Comparison of ENCODE assay signal across 15 cellular contexts in genomic region chr1:24878775-24879742, GRCh38. TPM values are rescaled to one million over a fixed set of nuclear protein-coding genes. Genes with fewer than 3 reads are reported as not detected.
A peak's percentile ranks its signal among the peaks of the same experiment; 100 is the strongest.
DNase-seq lines count a peak whose midpoint lies in the region; ATAC-seq and TF ChIP-seq lines count a peak whose summit lies in the region.
"Had no signal": no experiment of that assay in that cellular context is flagged by ENCODE, and none has a peak within 500 bp of the region (broad histone marks: within the 10 kb centered on the region; RNA-seq: fewer than 3 reads in every experiment).

No MANE protein-coding gene starts in this region.

- H3K27ac ChIP-seq in SK-N-SH (ENCODE audit: low read depth in 2 of 2, low read length in 1 of 2) (peak overlapping the region in 1 of 2 experiments; percentile 42; a peak in 1 of 4 replicates), tibial nerve (no peak overlapping the region)
- H3K27ac ChIP-seq: foreskin keratinocyte, SJSA1 had no signal

- H3K36me3 ChIP-seq in SK-N-SH (replicated peaks in 1 of 2; ENCODE audit: control insufficient read depth in 1 of 2, insufficient read depth in 2 of 2, low read length in 1 of 2) (no peaks in the 10 kb centered on the region), tibial nerve (no peaks in the 10 kb centered on the region)
- H3K36me3 ChIP-seq: HAP-1, SJSA1 had no signal

- no peaks in the 10 kb centered on the region for H4K20me1 ChIP-seq in SK-N-SH (ENCODE audit: insufficient read depth)

- POLR2A ChIA-PET in SK-N-SH (lab: Yijun Ruan, JAX): no interaction called here

- TF ChIP-seq POLR2A in tibial nerve (IDR thresholded peaks at IDR 0.05): no peak

- H3F3A ChIP-seq in SK-N-SH (replicated peaks; ENCODE audit: insufficient read depth): no peaks in the 10 kb centered on the region

- H3K9me3 ChIP-seq in SK-N-SH (peaks cover 12% of the 10 kb centered on the region), tibial nerve (peaks cover 0 to 15% (median 0%) of the 10 kb centered on the region in 4 donors)
- H3K9me3 ChIP-seq: HAP-1, SJSA1 had no signal

- H3K27me3 ChIP-seq in SK-N-SH (ENCODE audit: insufficient read depth): no peaks in the 10 kb centered on the region
- peaks cover 0 to 10% of the 10 kb centered on the region in 2 donors for H3K27me3 ChIP-seq in tibial nerve

- H3K79me2 ChIP-seq in SK-N-SH (ENCODE audit: insufficient read depth): no peaks in the 10 kb centered on the region

- H3K4me2 ChIP-seq in SK-N-SH: peak overlapping the region; percentile 22; the same call in 1 of the 2 replicates
- H3K4me2 ChIP-seq: smooth muscle cell had no signal

- no peak for TF ChIP-seq RAD21 in SK-N-SH (IDR thresholded peaks at IDR 0.05; ENCODE audit: low read length)

- no peak for ATAC-seq in activated CD4-positive, CD25-positive, alpha-beta regulatory T cell treated with anti-CD3 and anti-CD28 coated beads, Interleukin-2, amount 50 U/mL, for 24 hours
- ATAC-seq: foreskin keratinocyte had no signal

- no peaks in the 10 kb centered on the region for H3K9me2 ChIP-seq in SK-N-SH

- TF ChIP-seq EP300 in SK-N-SH (IDR thresholded peaks at IDR 0.05; ENCODE audit: borderline replicate concordance in 1 of 2, low read depth in 1 of 2, low read length in 1 of 2) (0 out of 4 replicates have a peak, but pooled peaks of 1 of the 2 experiments have one; percentile 15), tibial nerve (IDR thresholded peaks at IDR 0.05) (no peak)

- no peak overlapping the region for H3K9ac ChIP-seq in SK-N-SH

- WGBS in SK-N-SH (ENCODE audit: low lambda C conversion rate): 61% methylated on average over 7 of the region's 7 CpGs
- WGBS in tibial nerve, 2 donors: 76 to 77% methylated on average over 7 of the region's 7 CpGs

- DNase-seq in activated CD4-positive, CD25-positive, alpha-beta regulatory T cell treated with anti-CD3 and anti-CD28 coated beads, Interleukin-2, amount 50 U/mL, for 72 hours: peak; percentile 17
- no peak for DNase-seq in SK-N-SH
- DNase-seq in fibroblast of pulmonary artery (ENCODE audit: low read depth): peak; percentile 45
- peak; percentile 17 for DNase-seq in stimulated activated CD8-positive, alpha-beta memory T cell treated with anti-CD3 and anti-CD28 coated beads, Interleukin-4, amount 100 ng/mL, for 48 hours
- DNase-seq in HUDEP-2 (lab: John Stamatoyannopoulos, UW; ENCODE audit: unreplicated experiment in 76 of 76): no peak
- DNase-seq in DMS 273 (lab: John Stamatoyannopoulos, UW; ENCODE audit: unreplicated experiment): no peak
- no peak for DNase-seq in tibial nerve (ENCODE audit: low spot score in 2 of 2)
- DNase-seq: 8988T; activated naive CD8-positive, alpha-beta T cell treated with anti-CD3 and anti-CD28 coated beads for 36 hours; mammary epithelial cell had no signal

- CTCF ChIA-PET in SK-N-SH (lab: Yijun Ruan, JAX): interaction anchor here (0.9 to 2.5 kb wide), 3 partner anchors 19 to 31 kb away, joined by 3 to 7 read pairs (median 5); no protein-coding TSS in a partner anchor

- no peak overlapping the region for H2AFZ ChIP-seq in SK-N-SH (ENCODE audit: low read depth)

- H3K4me1 ChIP-seq in SK-N-SH (ENCODE audit: control insufficient read depth in 1 of 2, insufficient read depth in 2 of 2, low read depth in 1 of 2, low read length in 1 of 2): no peaks in the 10 kb centered on the region
- no peaks in the 10 kb centered on the region for H3K4me1 ChIP-seq in tibial nerve
- H3K4me1 ChIP-seq: HAP-1 had no signal

- H3K4me3 ChIP-seq in SK-N-SH (ENCODE audit: low read depth in 2 of 2, low read length in 1 of 2): no peak overlapping the region
- H3K4me3 ChIP-seq in fibroblast of pulmonary artery (replicated peaks; ENCODE audit: low read depth, low read length): no peak overlapping the region
- H3K4me3 ChIP-seq in tibial nerve: no peak overlapping the region
- H3K4me3 ChIP-seq: HAP-1, SJSA1, smooth muscle cell had no signal

- TF ChIP-seq CTCF in SK-N-SH (IDR thresholded peaks at IDR 0.05) (no peak), fibroblast of pulmonary artery (IDR thresholded peaks at IDR 0.05; ENCODE audit: low read length, missing control alignments) (no peak), tibial nerve (IDR thresholded peaks at IDR 0.05) (no peak)

TF ChIP-seq in SK-N-SH, 30 proteins besides CTCF, POLR2A, EP300 and RAD21 (continues in another document):
- TF ChIP-seq FOSL2 (IDR thresholded peaks at IDR 0.05; ENCODE audit: borderline replicate concordance, low read depth) (peak; percentile 80), USF2 (IDR thresholded peaks at IDR 0.05; ENCODE audit: borderline replicate concordance, low read depth, low read length) (no peak), ZBTB33 (IDR thresholded peaks at IDR 0.05; ENCODE audit: borderline replicate concordance, low read depth) (no peak), TCF12 (IDR thresholded peaks at IDR 0.05) (peak; percentile 70), MAX (IDR thresholded peaks at IDR 0.05; ENCODE audit: low read depth) (no peak), IRF3 (IDR thresholded peaks at IDR 0.05; ENCODE audit: low read depth, low read length) (no peak), NRF1 (IDR thresholded peaks at IDR 0.05; ENCODE audit: low read depth, low read length) (no peak), PBX3 (IDR thresholded peaks at IDR 0.05) (no peak; the same call in 1 of the 2 replicates), MEF2A (IDR thresholded peaks at IDR 0.05; ENCODE audit: borderline replicate concordance, low read depth) (no peak), SMC3 (IDR thresholded peaks at IDR 0.05; ENCODE audit: low read depth, low read length) (no peak), FOXM1 (IDR thresholded peaks at IDR 0.05; ENCODE audit: low read depth) (no peak), TEAD4 (IDR thresholded peaks at IDR 0.05; ENCODE audit: borderline replicate concordance, insufficient read depth) (no peak), EZH2phosphoT487 (IDR thresholded peaks at IDR 0.05; ENCODE audit: borderline replicate concordance, low read depth) (no peak), JUND (IDR thresholded peaks at IDR 0.05) (peak; percentile 71), ELF1 (IDR thresholded peaks at IDR 0.05) (no peak), RFX5 (IDR thresholded peaks at IDR 0.05; ENCODE audit: low read length) (no peak), RXRA (IDR thresholded peaks at IDR 0.05; ENCODE audit: borderline replicate concordance, low read depth) (no peak), TAF1 (IDR thresholded peaks at IDR 0.05; ENCODE audit: borderline replicate concordance, low read depth, low read length) (no peak), USF1 (IDR thresholded peaks at IDR 0.05; ENCODE audit: borderline replicate concordance, low read depth) (no peak)

RNA-seq across cellular contexts. Expression of gene RUNX3, which starts 51.0 kb away (rescaled TPM):
- polyA plus RNA-seq in SK-N-SH (2012; rRNA removed): not detected in 2 replicates
- not detected in 2 replicates for polyA plus RNA-seq in SK-N-SH (2012; cell fraction: cytosol; rRNA removed)
- not detected in 2 replicates for polyA plus RNA-seq in SK-N-SH (2012; cell fraction: nucleus; rRNA removed)
- 1 to 10 TPM in 3 of 4 donors, under 1 TPM in 1; 0.22 to 3.3 (median 1.2) TPM for total RNA-seq in tibial nerve
- total RNA-seq: foreskin keratinocyte had no signal

Comparison
In these comparisons a context has a peak if more than half of its experiments do, and no peak if none do; other contexts are left out.
1. DNase-seq: peak in activated CD4-positive, CD25-positive, alpha-beta regulatory T cell treated with anti-CD3 and anti-CD28 coated beads, Interleukin-2, amount 50 U/mL, for 72 hours (single experiment), fibroblast of pulmonary artery (single experiment) and stimulated activated CD8-positive, alpha-beta memory T cell treated with anti-CD3 and anti-CD28 coated beads, Interleukin-4, amount 100 ng/mL, for 48 hours (single experiment); none in SK-N-SH (single experiment), HUDEP-2 (0 of 76), DMS 273 (single experiment) and tibial nerve (0 of 2).